ENCODE assay signal across 1 cellular context in the genomic region with DNA sequence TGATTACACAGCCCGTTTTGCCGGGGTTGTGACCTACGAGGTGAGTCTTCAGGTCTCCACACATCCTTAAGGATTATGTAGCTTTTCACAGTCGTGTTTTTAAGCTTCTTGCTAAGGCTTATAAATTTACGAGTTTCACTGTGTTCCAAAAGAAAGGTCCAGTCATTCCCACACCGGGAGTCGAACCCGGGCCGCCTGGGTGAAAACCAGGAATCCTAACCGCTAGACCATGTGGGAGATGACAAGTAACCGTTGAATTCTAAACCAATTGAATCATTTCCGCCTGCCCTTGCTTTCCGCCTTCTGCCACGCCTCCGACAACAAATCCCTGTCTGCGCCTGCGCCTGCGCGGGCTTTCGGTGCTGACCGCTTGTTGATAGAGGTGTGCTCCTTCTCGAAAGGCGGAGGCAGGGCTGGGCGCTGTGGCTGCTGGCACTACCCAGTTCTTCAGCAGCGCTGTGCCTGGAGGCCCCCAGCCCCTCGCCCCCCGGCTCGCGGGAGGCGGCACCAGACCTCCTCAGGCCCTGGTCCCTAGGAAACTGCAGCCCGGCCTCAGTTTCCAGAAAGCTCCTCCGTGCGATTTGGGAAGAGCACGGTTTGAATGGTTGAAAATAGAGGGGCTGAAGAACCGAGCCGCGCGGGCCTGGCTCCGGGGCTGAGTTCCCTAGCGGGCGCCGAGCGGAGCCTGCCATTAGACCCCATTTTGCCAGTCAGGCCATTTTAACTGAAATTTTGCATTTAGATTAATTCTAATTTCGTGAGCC.
TF ChIP-seq lines count a peak whose summit lies in the region.

No MANE protein-coding gene starts in this region.

TF ChIP-seq in HepG2, 621 proteins besides CTCF, POLR2A, EP300 and RAD21 (continued from another document):
- TF ChIP-seq, protein P1, sequence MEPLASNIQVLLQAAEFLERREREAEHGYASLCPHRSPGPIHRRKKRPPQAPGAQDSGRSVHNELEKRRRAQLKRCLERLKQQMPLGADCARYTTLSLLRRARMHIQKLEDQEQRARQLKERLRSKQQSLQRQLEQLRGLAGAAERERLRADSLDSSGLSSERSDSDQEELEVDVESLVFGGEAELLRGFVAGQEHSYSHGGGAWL (CRISPR knock-in tag; IDR thresholded peaks at IDR 0.05), result 0 out of 2 replicates have a peak, but pooled peaks have one; percentile 35
- TF ChIP-seq, protein P2, sequence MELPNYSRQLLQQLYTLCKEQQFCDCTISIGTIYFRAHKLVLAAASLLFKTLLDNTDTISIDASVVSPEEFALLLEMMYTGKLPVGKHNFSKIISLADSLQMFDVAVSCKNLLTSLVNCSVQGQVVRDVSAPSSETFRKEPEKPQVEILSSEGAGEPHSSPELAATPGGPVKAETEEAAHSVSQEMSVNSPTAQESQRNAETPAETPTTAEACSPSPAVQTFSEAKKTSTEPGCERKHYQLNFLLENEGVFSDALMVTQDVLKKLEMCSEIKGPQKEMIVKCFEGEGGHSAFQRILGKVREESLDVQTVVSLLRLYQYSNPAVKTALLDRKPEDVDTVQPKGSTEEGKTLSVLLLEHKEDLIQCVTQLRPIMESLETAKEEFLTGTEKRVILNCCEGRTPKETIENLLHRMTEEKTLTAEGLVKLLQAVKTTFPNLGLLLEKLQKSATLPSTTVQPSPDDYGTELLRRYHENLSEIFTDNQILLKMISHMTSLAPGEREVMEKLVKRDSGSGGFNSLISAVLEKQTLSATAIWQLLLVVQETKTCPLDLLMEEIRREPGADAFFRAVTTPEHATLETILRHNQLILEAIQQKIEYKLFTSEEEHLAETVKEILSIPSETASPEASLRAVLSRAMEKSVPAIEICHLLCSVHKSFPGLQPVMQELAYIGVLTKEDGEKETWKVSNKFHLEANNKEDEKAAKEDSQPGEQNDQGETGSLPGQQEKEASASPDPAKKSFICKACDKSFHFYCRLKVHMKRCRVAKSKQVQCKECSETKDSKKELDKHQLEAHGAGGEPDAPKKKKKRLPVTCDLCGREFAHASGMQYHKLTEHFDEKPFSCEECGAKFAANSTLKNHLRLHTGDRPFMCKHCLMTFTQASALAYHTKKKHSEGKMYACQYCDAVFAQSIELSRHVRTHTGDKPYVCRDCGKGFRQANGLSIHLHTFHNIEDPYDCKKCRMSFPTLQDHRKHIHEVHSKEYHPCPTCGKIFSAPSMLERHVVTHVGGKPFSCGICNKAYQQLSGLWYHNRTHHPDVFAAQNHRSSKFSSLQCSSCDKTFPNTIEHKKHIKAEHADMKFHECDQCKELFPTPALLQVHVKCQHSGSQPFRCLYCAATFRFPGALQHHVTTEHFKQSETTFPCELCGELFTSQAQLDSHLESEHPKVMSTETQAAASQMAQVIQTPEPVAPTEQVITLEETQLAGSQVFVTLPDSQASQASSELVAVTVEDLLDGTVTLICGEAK (IDR thresholded peaks at IDR 0.05), result no peak
- TF ChIP-seq, protein P2 (CRISPR knock-in tag; IDR thresholded peaks at IDR 0.05), result peak; percentile 52; the same call in 1 of the 2 replicates
- peak; percentile 90 for TF ChIP-seq FOXK1 (CRISPR knock-in tag; IDR thresholded peaks at IDR 0.05; ENCODE audit: borderline replicate concordance, low read depth)
- 0 out of 2 replicates have a peak, but pooled peaks have one; percentile 24 for TF ChIP-seq NCOA2 (CRISPR knock-in tag; IDR thresholded peaks at IDR 0.05)
- TF ChIP-seq ZFAT (CRISPR knock-in tag; conservative IDR thresholded peaks at IDR 0.05), result 0 out of 2 replicates have a peak, but pooled peaks have one; percentile 60
- TF ChIP-seq NFKBIZ (CRISPR knock-in tag; IDR thresholded peaks at IDR 0.05), result 0 out of 2 replicates have a peak, but pooled peaks have one; percentile 27
- TF ChIP-seq FOXP1 (IDR thresholded peaks at IDR 0.05), result no peak
- TF ChIP-seq FOXP1 (CRISPR knock-in tag; IDR thresholded peaks at IDR 0.05), result peak; percentile 42
- TF ChIP-seq, protein P3, sequence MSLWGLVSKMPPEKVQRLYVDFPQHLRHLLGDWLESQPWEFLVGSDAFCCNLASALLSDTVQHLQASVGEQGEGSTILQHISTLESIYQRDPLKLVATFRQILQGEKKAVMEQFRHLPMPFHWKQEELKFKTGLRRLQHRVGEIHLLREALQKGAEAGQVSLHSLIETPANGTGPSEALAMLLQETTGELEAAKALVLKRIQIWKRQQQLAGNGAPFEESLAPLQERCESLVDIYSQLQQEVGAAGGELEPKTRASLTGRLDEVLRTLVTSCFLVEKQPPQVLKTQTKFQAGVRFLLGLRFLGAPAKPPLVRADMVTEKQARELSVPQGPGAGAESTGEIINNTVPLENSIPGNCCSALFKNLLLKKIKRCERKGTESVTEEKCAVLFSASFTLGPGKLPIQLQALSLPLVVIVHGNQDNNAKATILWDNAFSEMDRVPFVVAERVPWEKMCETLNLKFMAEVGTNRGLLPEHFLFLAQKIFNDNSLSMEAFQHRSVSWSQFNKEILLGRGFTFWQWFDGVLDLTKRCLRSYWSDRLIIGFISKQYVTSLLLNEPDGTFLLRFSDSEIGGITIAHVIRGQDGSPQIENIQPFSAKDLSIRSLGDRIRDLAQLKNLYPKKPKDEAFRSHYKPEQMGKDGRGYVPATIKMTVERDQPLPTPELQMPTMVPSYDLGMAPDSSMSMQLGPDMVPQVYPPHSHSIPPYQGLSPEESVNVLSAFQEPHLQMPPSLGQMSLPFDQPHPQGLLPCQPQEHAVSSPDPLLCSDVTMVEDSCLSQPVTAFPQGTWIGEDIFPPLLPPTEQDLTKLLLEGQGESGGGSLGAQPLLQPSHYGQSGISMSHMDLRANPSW (CRISPR knock-in tag; IDR thresholded peaks at IDR 0.05; ENCODE audit: borderline replicate concordance), result no peak
- peak; percentile 76; the same call in 1 of the 2 replicates for TF ChIP-seq NRL (CRISPR knock-in tag; IDR thresholded peaks at IDR 0.05; ENCODE audit: borderline replicate concordance)
- TF ChIP-seq SNAPC2 (CRISPR knock-in tag; IDR thresholded peaks at IDR 0.05), result no peak
- no peak for TF ChIP-seq HMG20A (CRISPR knock-in tag; IDR thresholded peaks at IDR 0.05; ENCODE audit: borderline replicate concordance)
- TF ChIP-seq ZNF644 (CRISPR knock-in tag; IDR thresholded peaks at IDR 0.05; ENCODE audit: low read depth), result peak; percentile 48
- TF ChIP-seq ATF7 (IDR thresholded peaks at IDR 0.05), result no peak
- TF ChIP-seq ATF7 (CRISPR knock-in tag; IDR thresholded peaks at IDR 0.05), result peak; percentile 57; the same call in 1 of the 2 replicates
- no peak for TF ChIP-seq ZNF225 (CRISPR knock-in tag; IDR thresholded peaks at IDR 0.05)
- TF ChIP-seq NFE2L1 (CRISPR knock-in tag; IDR thresholded peaks at IDR 0.05; ENCODE audit: borderline replicate concordance), result no peak
- TF ChIP-seq, protein P4, sequence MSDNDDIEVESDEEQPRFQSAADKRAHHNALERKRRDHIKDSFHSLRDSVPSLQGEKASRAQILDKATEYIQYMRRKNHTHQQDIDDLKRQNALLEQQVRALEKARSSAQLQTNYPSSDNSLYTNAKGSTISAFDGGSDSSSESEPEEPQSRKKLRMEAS (IDR thresholded peaks at IDR 0.05), result peak; percentile 73
- TF ChIP-seq IRF2 (CRISPR knock-in tag; IDR thresholded peaks at IDR 0.05), result peak; percentile 75
- TF ChIP-seq, protein P5, sequence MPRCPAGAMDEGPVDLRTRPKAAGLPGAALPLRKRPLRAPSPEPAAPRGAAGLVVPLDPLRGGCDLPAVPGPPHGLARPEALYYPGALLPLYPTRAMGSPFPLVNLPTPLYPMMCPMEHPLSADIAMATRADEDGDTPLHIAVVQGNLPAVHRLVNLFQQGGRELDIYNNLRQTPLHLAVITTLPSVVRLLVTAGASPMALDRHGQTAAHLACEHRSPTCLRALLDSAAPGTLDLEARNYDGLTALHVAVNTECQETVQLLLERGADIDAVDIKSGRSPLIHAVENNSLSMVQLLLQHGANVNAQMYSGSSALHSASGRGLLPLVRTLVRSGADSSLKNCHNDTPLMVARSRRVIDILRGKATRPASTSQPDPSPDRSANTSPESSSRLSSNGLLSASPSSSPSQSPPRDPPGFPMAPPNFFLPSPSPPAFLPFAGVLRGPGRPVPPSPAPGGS (CRISPR knock-in tag; IDR thresholded peaks at IDR 0.05), result 0 out of 2 replicates have a peak, but pooled peaks have one; percentile 54
- TF ChIP-seq, protein P6, sequence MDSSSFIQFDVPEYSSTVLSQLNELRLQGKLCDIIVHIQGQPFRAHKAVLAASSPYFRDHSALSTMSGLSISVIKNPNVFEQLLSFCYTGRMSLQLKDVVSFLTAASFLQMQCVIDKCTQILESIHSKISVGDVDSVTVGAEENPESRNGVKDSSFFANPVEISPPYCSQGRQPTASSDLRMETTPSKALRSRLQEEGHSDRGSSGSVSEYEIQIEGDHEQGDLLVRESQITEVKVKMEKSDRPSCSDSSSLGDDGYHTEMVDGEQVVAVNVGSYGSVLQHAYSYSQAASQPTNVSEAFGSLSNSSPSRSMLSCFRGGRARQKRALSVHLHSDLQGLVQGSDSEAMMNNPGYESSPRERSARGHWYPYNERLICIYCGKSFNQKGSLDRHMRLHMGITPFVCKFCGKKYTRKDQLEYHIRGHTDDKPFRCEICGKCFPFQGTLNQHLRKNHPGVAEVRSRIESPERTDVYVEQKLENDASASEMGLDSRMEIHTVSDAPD (CRISPR knock-in tag; IDR thresholded peaks at IDR 0.05), result 0 out of 2 replicates have a peak, but pooled peaks have one; percentile 48
- no peak for TF ChIP-seq MBD4 (IDR thresholded peaks at IDR 0.05; ENCODE audit: borderline replicate concordance, low read length)
- TF ChIP-seq BCL6 (CRISPR knock-in tag; IDR thresholded peaks at IDR 0.05), result peak; percentile 34; the same call in 1 of the 2 replicates
